1 cellular context compared by ENCODE assay signal in the genomic region with DNA sequence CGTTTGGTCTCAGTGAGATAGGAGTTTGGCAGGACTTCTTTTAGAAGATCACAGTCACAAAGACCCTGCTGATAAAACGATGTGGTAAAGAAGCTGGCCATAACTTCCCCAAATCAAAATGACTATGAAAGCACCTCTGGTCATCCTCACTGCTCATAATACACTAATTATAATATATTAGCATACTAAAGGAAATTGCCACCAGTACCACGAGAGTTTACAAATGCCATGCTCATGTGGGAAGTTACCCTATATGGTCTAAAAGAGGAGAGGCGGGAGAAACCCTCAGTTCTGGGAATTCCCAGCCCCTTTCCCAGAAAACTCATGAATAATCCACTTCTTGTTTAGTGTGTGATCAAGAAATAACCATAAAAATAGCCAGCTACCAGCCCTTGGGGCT.
TF ChIP-seq lines count a peak whose summit lies in the region.

No MANE protein-coding gene starts in this region.

TF ChIP-seq in GM23338, 12 proteins besides CTCF, POLR2A, EP300 and RAD21 (continued from another document):
- TF ChIP-seq STAT1 (IDR thresholded peaks at IDR 0.05; ENCODE audit: unreplicated experiment) (no peak), JUNB (IDR thresholded peaks at IDR 0.05; ENCODE audit: unreplicated experiment) (no peak), EZH2phosphoT487 (IDR thresholded peaks at IDR 0.05; ENCODE audit: unreplicated experiment) (no peak), ZNF331 (CRISPR knock-in tag; IDR thresholded peaks at IDR 0.05; ENCODE audit: low read depth) (no peak), CREB1 (CRISPR knock-in tag; IDR thresholded peaks at IDR 0.05; ENCODE audit: low read depth) (no peak), POLR2AphosphoS5 (IDR thresholded peaks at IDR 0.05; ENCODE audit: low read depth) (no peak), EZH2 (IDR thresholded peaks at IDR 0.05; ENCODE audit: low read depth, unreplicated experiment) (no peak)
- TF ChIP-seq, protein P1, sequence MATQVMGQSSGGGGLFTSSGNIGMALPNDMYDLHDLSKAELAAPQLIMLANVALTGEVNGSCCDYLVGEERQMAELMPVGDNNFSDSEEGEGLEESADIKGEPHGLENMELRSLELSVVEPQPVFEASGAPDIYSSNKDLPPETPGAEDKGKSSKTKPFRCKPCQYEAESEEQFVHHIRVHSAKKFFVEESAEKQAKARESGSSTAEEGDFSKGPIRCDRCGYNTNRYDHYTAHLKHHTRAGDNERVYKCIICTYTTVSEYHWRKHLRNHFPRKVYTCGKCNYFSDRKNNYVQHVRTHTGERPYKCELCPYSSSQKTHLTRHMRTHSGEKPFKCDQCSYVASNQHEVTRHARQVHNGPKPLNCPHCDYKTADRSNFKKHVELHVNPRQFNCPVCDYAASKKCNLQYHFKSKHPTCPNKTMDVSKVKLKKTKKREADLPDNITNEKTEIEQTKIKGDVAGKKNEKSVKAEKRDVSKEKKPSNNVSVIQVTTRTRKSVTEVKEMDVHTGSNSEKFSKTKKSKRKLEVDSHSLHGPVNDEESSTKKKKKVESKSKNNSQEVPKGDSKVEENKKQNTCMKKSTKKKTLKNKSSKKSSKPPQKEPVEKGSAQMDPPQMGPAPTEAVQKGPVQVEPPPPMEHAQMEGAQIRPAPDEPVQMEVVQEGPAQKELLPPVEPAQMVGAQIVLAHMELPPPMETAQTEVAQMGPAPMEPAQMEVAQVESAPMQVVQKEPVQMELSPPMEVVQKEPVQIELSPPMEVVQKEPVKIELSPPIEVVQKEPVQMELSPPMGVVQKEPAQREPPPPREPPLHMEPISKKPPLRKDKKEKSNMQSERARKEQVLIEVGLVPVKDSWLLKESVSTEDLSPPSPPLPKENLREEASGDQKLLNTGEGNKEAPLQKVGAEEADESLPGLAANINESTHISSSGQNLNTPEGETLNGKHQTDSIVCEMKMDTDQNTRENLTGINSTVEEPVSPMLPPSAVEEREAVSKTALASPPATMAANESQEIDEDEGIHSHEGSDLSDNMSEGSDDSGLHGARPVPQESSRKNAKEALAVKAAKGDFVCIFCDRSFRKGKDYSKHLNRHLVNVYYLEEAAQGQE (IDR thresholded peaks at IDR 0.05; ENCODE audit: unreplicated experiment) = no peak
